In the genomic region with DNA sequence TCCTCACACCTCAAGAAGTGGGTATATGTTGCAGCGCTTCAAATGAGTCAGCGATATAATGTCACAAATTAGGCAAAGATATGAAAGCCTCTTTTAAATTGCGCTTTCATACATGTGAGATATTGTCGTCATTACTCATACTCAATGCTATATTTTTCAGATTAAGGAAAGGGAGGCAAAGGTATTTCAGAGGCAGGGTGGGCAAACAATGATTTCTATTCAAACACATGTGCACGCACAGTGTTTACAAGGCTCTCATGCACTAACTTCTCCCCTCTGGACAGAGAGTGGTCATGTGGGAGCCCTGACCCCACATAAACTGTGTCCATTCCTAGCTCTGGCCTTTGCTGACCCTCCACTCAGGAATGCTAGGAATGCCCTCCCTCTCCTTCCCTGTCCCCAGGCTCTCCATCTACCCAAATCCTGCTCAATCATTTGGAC, we compare ENCODE assay signal across 25 cellular contexts.
DNase-seq lines count a peak whose midpoint lies in the region; ATAC-seq and TF ChIP-seq lines count a peak whose summit lies in the region.
"Had no signal": no experiment of that assay in that cellular context is flagged by ENCODE, and none has a peak within 500 bp of the region (broad histone marks: within the 10 kb centered on the region; RNA-seq: fewer than 3 reads in every experiment).

No MANE protein-coding gene starts in this region.

- DNase-seq in ACHN (peak; percentile 14), NCI-H226 (peak; percentile 71), foreskin melanocyte (peak; percentile 67), nephron progenitor cell (peak; percentile 29), substantia nigra (lab: John Stamatoyannopoulos, UW) (no peak), left lobe of liver (ENCODE audit: low spot score) (no peak), NCI-H146 (lab: John Stamatoyannopoulos, UW) (no peak)
- DNase-seq in stimulated activated CD4-positive, alpha-beta T cell treated with anti-CD3 and anti-CD28 coated beads, Interleukin-4, amount 100 ng/mL, for 24 hours: no peak
- DNase-seq: activated CD4-positive, CD25-positive, alpha-beta regulatory T cell treated with anti-CD3 and anti-CD28 coated beads, Interleukin-2, amount 50 U/mL, for 72 hours; activated naive CD4-positive, alpha-beta T cell treated with Interleukin-2 at 50 U/mL for 16 hours; activated T-cell treated with anti-CD3 and anti-CD28 coated beads, Interleukin-2, amount 50 U/mL, for 24 hours; BE2C; central memory CD4-positive, alpha-beta T cell; foreskin keratinocyte; hypothalamus; Karpas-422; NCI-H1105 treated with DMSO at 0.1 percent for 48 hours; NCI-H510A treated with DMSO at 0.1 percent for 48 hours; psoas muscle; small intestine; stimulated activated CD4-positive, alpha-beta T cell treated with anti-CD3 and anti-CD28 coated beads, Interleukin-2, amount 100 ng/mL, for 48 hours; T1000 had no signal

- peaks cover 3% of the 10 kb centered on the region for H3K27me3 Mint-ChIP-seq in nephron progenitor cell (ENCODE audit: low read depth, poor library complexity)
- H3K27me3 Mint-ChIP-seq: activated T-cell treated with anti-CD3 and anti-CD28 coated beads, Interleukin-2, amount 50 U/mL, for 24 hours; stimulated activated naive CD8-positive, alpha-beta T cell treated with anti-CD3 and anti-CD28 coated beads, Interleukin-15, Interleukin-2, amounts not matched to agents 100 ng/mL and 50 ng/mL, for 24 hours had no signal

- TF ChIP-seq CTCF in nephron progenitor cell (IDR thresholded peaks at IDR 0.05): no peak

- no peaks in the 10 kb centered on the region for H3K36me3 Mint-ChIP-seq in nephron progenitor cell (ENCODE audit: low read depth)
- H3K36me3 Mint-ChIP-seq: mesothelial cell of epicardium had no signal

- in situ Hi-C loops in ACHN (cut with HindIII; ENCODE audit: low pct_ligation_motif_present, low pct_unique_long_range_greater_than_20kb, low sequenced_read_pairs): no loop called here

- peak overlapping the region; percentile 36 for H3K27ac Mint-ChIP-seq in nephron progenitor cell
- H3K27ac Mint-ChIP-seq: activated T-cell treated with anti-CD3 and anti-CD28 coated beads, Interleukin-2, amount 50 U/mL, for 24 hours; mesothelial cell of epicardium; stimulated activated naive CD8-positive, alpha-beta T cell treated with anti-CD3 and anti-CD28 coated beads, Interleukin-15, Interleukin-2, amounts not matched to agents 100 ng/mL and 50 ng/mL, for 24 hours had no signal

- H3K9me3 Mint-ChIP-seq in nephron progenitor cell: peaks cover 5% of the 10 kb centered on the region
- H3K9me3 Mint-ChIP-seq: activated T-cell treated with anti-CD3 and anti-CD28 coated beads, Interleukin-2, amount 50 U/mL, for 24 hours; stimulated activated naive CD8-positive, alpha-beta T cell treated with anti-CD3 and anti-CD28 coated beads, Interleukin-15, Interleukin-2, amounts not matched to agents 100 ng/mL and 50 ng/mL, for 24 hours had no signal

- H3K4me3 Mint-ChIP-seq in nephron progenitor cell: peak overlapping the region; percentile 16
- H3K4me3 Mint-ChIP-seq: activated T-cell treated with anti-CD3 and anti-CD28 coated beads, Interleukin-2, amount 50 U/mL, for 24 hours; mesothelial cell of epicardium; stimulated activated naive CD8-positive, alpha-beta T cell treated with anti-CD3 and anti-CD28 coated beads, Interleukin-15, Interleukin-2, amounts not matched to agents 100 ng/mL and 50 ng/mL, for 24 hours had no signal

- no peak for ATAC-seq in left lobe of liver
- ATAC-seq: foreskin keratinocyte, psoas muscle had no signal

- no peak overlapping the region for H3K27ac ChIP-seq in substantia nigra (ENCODE audit: low read depth, low read length, poor library complexity, severe bottlenecking)
- H3K27ac ChIP-seq: foreskin keratinocyte, psoas muscle, SK-N-MC had no signal

- peaks cover 70% of the 10 kb centered on the region for H3K4me1 Mint-ChIP-seq in nephron progenitor cell

Comparison
In these comparisons a context has a peak if more than half of its experiments do, and no peak if none do; other contexts are left out.
1. DNase-seq: peak in ACHN (single experiment), NCI-H226 (single experiment), foreskin melanocyte (single experiment) and nephron progenitor cell (single experiment); none in substantia nigra (0 of 49), left lobe of liver (single experiment), stimulated activated CD4-positive, alpha-beta T cell treated with anti-CD3 and anti-CD28 coated beads, Interleukin-4, amount 100 ng/mL, for 24 hours (single experiment) and NCI-H146 (single experiment).